In the genomic region with DNA sequence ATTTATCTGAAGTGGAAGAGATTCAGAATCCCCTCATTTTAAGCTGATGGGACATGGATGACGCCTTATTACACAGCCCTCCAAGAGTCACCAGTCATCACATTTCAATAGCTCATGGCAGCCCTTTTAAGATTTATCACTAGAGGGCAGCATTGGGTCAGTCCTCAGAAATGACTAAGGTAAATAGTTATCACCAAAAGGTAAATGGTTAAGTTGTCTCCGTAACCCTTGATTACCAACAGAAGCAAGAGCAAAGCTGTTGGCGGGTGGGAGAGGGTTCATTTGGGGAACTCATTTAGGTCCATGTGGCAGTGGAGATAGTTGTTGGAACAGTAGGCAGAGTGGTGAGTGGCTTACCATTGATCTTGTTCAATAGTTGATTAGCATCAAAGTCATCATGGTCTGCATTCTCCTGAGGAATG, we compare ENCODE assay signal across 8 cellular contexts. TPM values are rescaled to one million over a fixed set of nuclear protein-coding genes. Genes with fewer than 3 reads are reported as not detected.
DNase-seq lines count a peak whose midpoint lies in the region; ATAC-seq and TF ChIP-seq lines count a peak whose summit lies in the region.

No MANE protein-coding gene starts in this region.

- DNase-seq in activated T-cell treated with anti-CD3 and anti-CD28 coated beads for 24 hours (ENCODE audit: low read depth), result peak; percentile 11
- DNase-seq in activated T-cell treated with anti-CD3 and anti-CD28 coated beads, Interleukin-2, amount 50 U/mL, for 1 hour, result no peak
- DNase-seq in HEK293T (ENCODE audit: extremely low spot score), result peak; percentile 59
- DNase-seq in NB4 (ENCODE audit: low read depth), result peak; percentile 62
- no peak for DNase-seq in coronary artery (ENCODE audit: low spot score)
- peak; percentile 45 for DNase-seq in lung (ENCODE audit: low spot score)
- DNase-seq in tibial artery, result no peak

- TF ChIP-seq CTCF in NB4 (IDR thresholded peaks at IDR 0.05; ENCODE audit: low read depth, low read length) (peak; percentile 63), coronary artery (IDR thresholded peaks at IDR 0.05) (peak; percentile 61), lung (IDR thresholded peaks at IDR 0.05; ENCODE audit: control extremely low read depth, extremely low read depth) (peak; percentile 64), tibial artery (IDR thresholded peaks at IDR 0.05) (peak; percentile 70 to 76)

- CTCF ChIA-PET in HEK293T (lab: Yijun Ruan, JAX), result interaction anchor here (0.7 to 2.0 kb wide), 21 partner anchors 9 to 199 kb away, joined by 3 to 31 read pairs (median 4); a partner anchor contains a TSS

- H3K4me1 ChIP-seq in lung (ENCODE audit: control insufficient read depth in 2 of 2, insufficient read depth in 2 of 2, low read length in 2 of 2), result no peaks in the 10 kb centered on the region
- no peaks in the 10 kb centered on the region for H3K4me1 ChIP-seq in tibial artery

- H3K27ac ChIP-seq in coronary artery (no peak overlapping the region), lung (ENCODE audit: low read depth in 1 of 2, low read length in 1 of 2) (no peak overlapping the region), tibial artery (no peak overlapping the region)

- H3K4me3 ChIP-seq in NB4 (ENCODE audit: low read depth, low read length) (no peak overlapping the region), coronary artery (no peak overlapping the region), lung (no peak overlapping the region), tibial artery (no peak overlapping the region)

- ATAC-seq in SK-N-SH treated with all-trans-retinoic acid at 6 μM for 48 hours (peak; percentile 94), lung (ENCODE audit: insufficient read depth, low FRiP score) (peak; percentile 38)

- H3K27me3 ChIP-seq in lung (ENCODE audit: control insufficient read depth, insufficient read depth) (no peaks in the 10 kb centered on the region), tibial artery (no peaks in the 10 kb centered on the region)

- 63 to 81% methylated on average over 3 of the region's 3 CpGs for WGBS in lung, 2 donors

- intact Hi-C loops in tibial artery (cut with DNase I; ENCODE audit: low total_unique reads), result no loop called here

- POLR2A ChIA-PET in HEK293T (lab: Yijun Ruan, JAX), result interaction anchor here (1.0 kb wide), 1 partner anchor 49 kb away, joined by 5 read pairs; a partner anchor contains a TSS

- H3K36me3 ChIP-seq in lung (ENCODE audit: control insufficient read depth in 2 of 2, insufficient read depth in 2 of 2, low read length in 2 of 2) (peaks cover 2 to 15% of the 10 kb centered on the region in 2 donors), tibial artery (peaks cover 22 to 83% (median 82%) of the 10 kb centered on the region in 3 donors)

- H3K9me3 ChIP-seq in lung (ENCODE audit: control insufficient read depth in 2 of 2, insufficient read depth in 1 of 2, low read length in 1 of 2) (no peaks in the 10 kb centered on the region), tibial artery (no peaks in the 10 kb centered on the region)

- no peak for TF ChIP-seq POLR2A in NB4 (IDR thresholded peaks at IDR 0.05; ENCODE audit: extremely low read depth, insufficient read length)

TF ChIP-seq in HEK293T, 16 proteins besides CTCF, POLR2A, EP300 and RAD21:
- TF ChIP-seq SP1 (IDR thresholded peaks at IDR 0.05) (no peak), SUZ12 (IDR thresholded peaks at IDR 0.05) (no peak), CTBP1 (IDR thresholded peaks at IDR 0.05; ENCODE audit: borderline replicate concordance) (no peak), FOXK2 (IDR thresholded peaks at IDR 0.05) (no peak), L3MBTL2 (conservative IDR thresholded peaks at IDR 0.05) (no peak)

TF ChIP-seq in SK-N-SH treated with all-trans-retinoic acid at 6 μM for 48 hours, 23 proteins besides CTCF, POLR2A, EP300 and RAD21:
- no peak for TF ChIP-seq PPARA (CRISPR knock-in tag; IDR thresholded peaks at IDR 0.05; ENCODE audit: borderline replicate concordance)
- TF ChIP-seq CSDC2 (CRISPR knock-in tag; IDR thresholded peaks at IDR 0.05), result no peak
- TF ChIP-seq, protein P1, sequence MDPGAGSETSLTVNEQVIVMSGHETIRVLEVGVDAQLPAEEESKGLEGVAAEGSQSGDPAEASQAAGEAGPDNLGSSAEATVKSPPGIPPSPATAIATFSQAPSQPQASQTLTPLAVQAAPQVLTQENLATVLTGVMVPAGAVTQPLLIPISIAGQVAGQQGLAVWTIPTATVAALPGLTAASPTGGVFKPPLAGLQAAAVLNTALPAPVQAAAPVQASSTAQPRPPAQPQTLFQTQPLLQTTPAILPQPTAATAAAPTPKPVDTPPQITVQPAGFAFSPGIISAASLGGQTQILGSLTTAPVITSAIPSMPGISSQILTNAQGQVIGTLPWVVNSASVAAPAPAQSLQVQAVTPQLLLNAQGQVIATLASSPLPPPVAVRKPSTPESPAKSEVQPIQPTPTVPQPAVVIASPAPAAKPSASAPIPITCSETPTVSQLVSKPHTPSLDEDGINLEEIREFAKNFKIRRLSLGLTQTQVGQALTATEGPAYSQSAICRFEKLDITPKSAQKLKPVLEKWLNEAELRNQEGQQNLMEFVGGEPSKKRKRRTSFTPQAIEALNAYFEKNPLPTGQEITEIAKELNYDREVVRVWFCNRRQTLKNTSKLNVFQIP (CRISPR knock-in tag; IDR thresholded peaks at IDR 0.05; ENCODE audit: borderline replicate concordance, low read depth), result no peak
- TF ChIP-seq, protein P2, sequence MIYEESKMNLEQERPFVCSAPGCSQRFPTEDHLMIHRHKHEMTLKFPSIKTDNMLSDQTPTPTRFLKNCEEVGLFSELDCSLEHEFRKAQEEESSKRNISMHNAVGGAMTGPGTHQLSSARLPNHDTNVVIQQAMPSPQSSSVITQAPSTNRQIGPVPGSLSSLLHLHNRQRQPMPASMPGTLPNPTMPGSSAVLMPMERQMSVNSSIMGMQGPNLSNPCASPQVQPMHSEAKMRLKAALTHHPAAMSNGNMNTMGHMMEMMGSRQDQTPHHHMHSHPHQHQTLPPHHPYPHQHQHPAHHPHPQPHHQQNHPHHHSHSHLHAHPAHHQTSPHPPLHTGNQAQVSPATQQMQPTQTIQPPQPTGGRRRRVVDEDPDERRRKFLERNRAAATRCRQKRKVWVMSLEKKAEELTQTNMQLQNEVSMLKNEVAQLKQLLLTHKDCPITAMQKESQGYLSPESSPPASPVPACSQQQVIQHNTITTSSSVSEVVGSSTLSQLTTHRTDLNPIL (CRISPR knock-in tag; IDR thresholded peaks at IDR 0.05; ENCODE audit: low read depth), result no peak
- TF ChIP-seq BACH2 (CRISPR knock-in tag; IDR thresholded peaks at IDR 0.05; ENCODE audit: borderline replicate concordance), result no peak

RNA-seq across cellular contexts. Expression of a gene that starts 12.0 kb away (rescaled TPM):
- total RNA-seq in lung, result under 1 TPM in 1 of 2 donors, not detected in 1; 0.43 TPM
- under 1 TPM in 1 of 2 donors, not detected in 1; 0.14 TPM for polyA plus RNA-seq in lung

RNA-seq across cellular contexts. Expression of a gene that starts 48.5 kb away (rescaled TPM):
- total RNA-seq in lung, result 100 to 1,000 TPM; 100 to 112 TPM
- 10 to 100 TPM; 29.6 to 39.2 TPM for polyA plus RNA-seq in lung

Comparison
In these comparisons a context has a peak if more than half of its experiments do, and no peak if none do; other contexts are left out.
1. DNase-seq: peak in activated T-cell treated with anti-CD3 and anti-CD28 coated beads for 24 hours (single experiment), HEK293T (single experiment), NB4 (single experiment) and lung (single experiment); none in activated T-cell treated with anti-CD3 and anti-CD28 coated beads, Interleukin-2, amount 50 U/mL, for 1 hour (single experiment), coronary artery (single experiment) and tibial artery (0 of 2).
2. Peak in every context shown above with its lines, with median percentiles within 50 percentile points of each other: CTCF ChIP-seq.